In the genomic region with DNA sequence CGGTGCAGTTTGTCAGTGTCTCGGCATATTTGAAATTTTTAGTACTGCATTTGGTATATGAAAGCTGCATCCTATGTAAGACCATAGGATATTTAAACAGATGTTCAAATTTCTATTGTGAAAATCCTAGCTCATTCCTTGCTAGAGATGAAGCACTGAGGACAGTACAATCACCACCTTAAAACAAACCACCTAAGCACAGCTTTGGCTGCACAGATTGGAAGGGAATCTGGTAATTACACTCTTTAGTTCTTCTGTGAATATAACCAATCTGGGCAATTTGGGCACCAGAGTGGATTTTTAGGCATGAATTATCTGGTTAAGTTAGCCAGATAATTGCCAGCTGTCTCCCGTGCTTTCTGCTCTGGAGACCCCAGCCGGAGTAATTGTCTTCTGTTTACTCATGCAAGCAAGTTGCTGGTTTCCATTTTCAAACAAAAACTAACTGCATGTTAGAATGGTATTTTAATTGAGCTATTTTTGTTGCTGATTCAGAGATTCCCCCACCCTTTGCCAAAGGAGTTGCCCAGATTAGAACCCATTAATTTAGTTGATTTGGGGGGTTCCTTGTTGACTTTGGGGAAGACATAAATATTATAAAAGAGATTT, we compare ENCODE assay signal across 24 cellular contexts. TPM values are rescaled to one million over a fixed set of nuclear protein-coding genes. Genes with fewer than 3 reads are reported as not detected.
DNase-seq lines count a peak whose midpoint lies in the region; ATAC-seq, FAIRE-seq and TF ChIP-seq lines count a peak whose summit lies in the region.
"Had no signal": no experiment of that assay in that cellular context is flagged by ENCODE, and none has a peak within 500 bp of the region (broad histone marks: within the 10 kb centered on the region; RNA-seq: fewer than 3 reads in every experiment).

No MANE protein-coding gene starts in this region.

- no peaks in the 10 kb centered on the region; the same call in 1 of the 2 replicates for H4K20me1 ChIP-seq in GM12878 (ENCODE audit: control insufficient read depth, insufficient read depth)

- no peak overlapping the region for H3K4me3 Mint-ChIP-seq in activated CD4-positive, alpha-beta T cell treated with anti-CD3 and anti-CD28 coated beads, Interleukin-2, amount 10 ng/mL, durations not matched to agents 24 days and 14 days
- H3K4me3 Mint-ChIP-seq in activated CD4-positive, alpha-beta T cell treated with anti-CD3 and anti-CD28 coated beads for 36 hours, result no peak overlapping the region
- H3K4me3 Mint-ChIP-seq: activated CD8-positive, alpha-beta T cell treated with anti-CD3 and anti-CD28 coated beads, Interleukin-2, amount 10 ng/mL, durations not matched to agents 7 days and 5 days; activated naive CD8-positive, alpha-beta T cell treated with anti-CD3 and anti-CD28 coated beads, Interleukin-2, amount 10 ng/mL, durations not matched to agents 7 days and 5 days; T-helper 17 cell had no signal

- SMC1A ChIA-PET in GM12878 (lab: Charles Lee; ENCODE audit: uncharacterized antibody, unreplicated experiment), result interaction anchor here (0.6 to 3.2 kb wide), 7 partner anchors 10 to 84 kb away, joined by 3 to 12 read pairs (median 3); a partner anchor contains a TSS

- no peaks in the 10 kb centered on the region for H3K9me3 Mint-ChIP-seq in activated CD4-positive, alpha-beta T cell treated with anti-CD3 and anti-CD28 coated beads, Interleukin-2, amount 10 ng/mL, durations not matched to agents 24 days and 14 days
- no peaks in the 10 kb centered on the region for H3K9me3 Mint-ChIP-seq in activated CD4-positive, alpha-beta T cell treated with anti-CD3 and anti-CD28 coated beads for 36 hours (ENCODE audit: low read depth)

- no peak for TF ChIP-seq EP300 in GM12878 (IDR thresholded peaks at IDR 0.05; ENCODE audit: borderline replicate concordance in 1 of 2, control insufficient read depth in 1 of 2, low read depth in 2 of 2, low read length in 2 of 2)

- H3K9ac ChIP-seq in GM12878 (ENCODE audit: control insufficient read depth, insufficient read depth, low read length), result no peak overlapping the region
- H3K9ac ChIP-seq: KMS-11 had no signal

- WGBS in GM12878 (ENCODE audit: insufficient coverage, insufficient replicate concordance, low lambda C conversion rate, missing lambda C conversion rate), result 58% methylated on average over 4 of the region's 4 CpGs

- no peak for TF ChIP-seq POLR2A in GM12878 (IDR thresholded peaks at IDR 0.05; ENCODE audit: low read depth, low read length)

- peaks cover 6% of the 10 kb centered on the region for H3K4me1 Mint-ChIP-seq in activated CD4-positive, alpha-beta T cell treated with anti-CD3 and anti-CD28 coated beads, Interleukin-2, amount 10 ng/mL, durations not matched to agents 24 days and 14 days
- peaks cover 6% of the 10 kb centered on the region for H3K4me1 Mint-ChIP-seq in activated CD4-positive, alpha-beta T cell treated with anti-CD3 and anti-CD28 coated beads for 36 hours

- peaks cover 51% of the 10 kb centered on the region for H3K36me3 Mint-ChIP-seq in activated CD4-positive, alpha-beta T cell treated with anti-CD3 and anti-CD28 coated beads, Interleukin-2, amount 10 ng/mL, durations not matched to agents 24 days and 14 days (ENCODE audit: low read depth)
- H3K36me3 Mint-ChIP-seq in activated CD4-positive, alpha-beta T cell treated with anti-CD3 and anti-CD28 coated beads for 36 hours (ENCODE audit: low read depth), result peaks cover 60% of the 10 kb centered on the region

- H3K27me3 ChIP-seq in A673 (replicated peaks; ENCODE audit: insufficient read depth, low read depth, low read length, poor library complexity), result no peaks in the 10 kb centered on the region
- H3K27me3 ChIP-seq in GM12878 (replicated peaks in 1 of 2; ENCODE audit: control insufficient read depth in 2 of 2, insufficient read depth in 2 of 2, low read length in 1 of 2), result no peaks in the 10 kb centered on the region
- H3K27me3 ChIP-seq: breast epithelium, dorsolateral prefrontal cortex, upper lobe of left lung had no signal

- POLR2A ChIA-PET in A673 (lab: Charles Lee; ENCODE audit: low non-redundant PET) (no interaction called here), HEK293 (lab: Yijun Ruan, JAX) (interaction anchor here (1.4 kb wide), 1 partner anchor 33 kb away, joined by 8 read pairs; no protein-coding TSS in a partner anchor), GM12878 (lab: Charles Lee) (interaction anchor here (1.5 kb wide), 1 partner anchor 29 kb away, joined by 6 read pairs; no protein-coding TSS in a partner anchor)
- POLR2A ChIA-PET in activated CD4-positive, alpha-beta T cell treated with anti-CD3 and anti-CD28 coated beads for 36 hours (lab: Charles Lee), result no interaction called here

- TF ChIP-seq CTCF in A673 (conservative IDR thresholded peaks at IDR 0.05; ENCODE audit: low read depth, low read length), result no peak
- TF ChIP-seq CTCF in HEK293 (tag by site-specific recombination; IDR thresholded peaks at IDR 0.05), result no peak
- no peak for TF ChIP-seq CTCF in GM12878 (IDR thresholded peaks at IDR 0.05 in 2 of 3, conservative IDR thresholded peaks at IDR 0.05 in 1 of 3; ENCODE audit: control insufficient read depth in 2 of 3, extremely low read depth in 1 of 3, insufficient read depth in 1 of 3, low read depth in 3 of 3, low read length in 3 of 3)

- no peak overlapping the region for H2AFZ ChIP-seq in GM12878 (ENCODE audit: control insufficient read depth, low read depth, low read length)

- in situ Hi-C loops in GM12878 (cut with MboI), result no loop called here

- H3K9me3 ChIP-seq in A673 (ENCODE audit: low read depth, low read length, poor library complexity, severe bottlenecking), result no peaks in the 10 kb centered on the region
- H3K9me3 ChIP-seq in HEK293 (ENCODE audit: control insufficient read depth, insufficient read depth, low read depth, low read length), result no peaks in the 10 kb centered on the region
- no peaks in the 10 kb centered on the region; the same call in 2 of the 3 replicates for H3K9me3 ChIP-seq in GM12878 (replicated peaks; ENCODE audit: control insufficient read depth, insufficient read depth, low read length)
- H3K9me3 ChIP-seq: breast epithelium, upper lobe of left lung had no signal

- no peak for FAIRE-seq in GM12878 (lab: Jason Lieb, UNC)
- FAIRE-seq: GM18507, H54 had no signal

- ATAC-seq in GM12878, result no peak
- ATAC-seq in GM21423 (IDR thresholded peaks at IDR 0.05; ENCODE audit: unreplicated experiment), result no peak
- ATAC-seq in activated CD4-positive, alpha-beta T cell treated with anti-CD3 and anti-CD28 coated beads for 36 hours, result no peak
- ATAC-seq: activated CD8-positive, alpha-beta T cell treated with anti-CD3 and anti-CD28 coated beads, Interleukin-2, amount 10 ng/mL, durations not matched to agents 7 days and 5 days; sciatic nerve; T-helper 17 cell had no signal

- intact Hi-C loops in A673 (cut with micrococcal nuclease; ENCODE audit: unreplicated experiment) (no loop called here), GM12878 (cut with micrococcal nuclease; ENCODE audit: unreplicated experiment) (no loop called here)
- intact Hi-C loops in activated CD4-positive, alpha-beta T cell treated with anti-CD3 and anti-CD28 coated beads, Interleukin-2, amount 10 ng/mL, durations not matched to agents 24 days and 14 days (cut with micrococcal nuclease), result no loop called here
- intact Hi-C loops in activated CD4-positive, alpha-beta T cell treated with anti-CD3 and anti-CD28 coated beads for 36 hours (cut with DNase I, micrococcal nuclease), result no loop called here

- peaks cover 8% of the 10 kb centered on the region for H3K4me1 ChIP-seq in A673 (ENCODE audit: insufficient read depth, low read length, poor library complexity, severe bottlenecking)
- peaks cover 3% of the 10 kb centered on the region for H3K4me1 ChIP-seq in HEK293 (ENCODE audit: control insufficient read depth, insufficient read depth, low read length)
- H3K4me1 ChIP-seq in GM12878 (ENCODE audit: control insufficient read depth, insufficient read depth, low read length), result no peaks in the 10 kb centered on the region; the same call in 1 of the 2 replicates
- H3K4me1 ChIP-seq: breast epithelium, upper lobe of left lung had no signal

- no peaks in the 10 kb centered on the region for H3K27me3 Mint-ChIP-seq in activated CD4-positive, alpha-beta T cell treated with anti-CD3 and anti-CD28 coated beads, Interleukin-2, amount 10 ng/mL, durations not matched to agents 24 days and 14 days
- H3K27me3 Mint-ChIP-seq in activated CD4-positive, alpha-beta T cell treated with anti-CD3 and anti-CD28 coated beads for 36 hours, result no peaks in the 10 kb centered on the region
- H3K27me3 Mint-ChIP-seq: activated naive CD8-positive, alpha-beta T cell treated with anti-CD3 and anti-CD28 coated beads, Interleukin-2, amount 10 ng/mL, durations not matched to agents 7 days and 5 days; T-helper 17 cell had no signal

- H3K36me3 ChIP-seq in A673 (ENCODE audit: insufficient read depth, low read length, poor library complexity, severe bottlenecking) (peaks cover 13% of the 10 kb centered on the region), HEK293 (ENCODE audit: control insufficient read depth in 2 of 2, insufficient read depth in 1 of 2, low read length in 2 of 2) (peaks cover 15 to 25% of the 10 kb centered on the region in 2 experiments), GM12878 (ENCODE audit: control insufficient read depth in 2 of 2, insufficient read depth in 2 of 2, low read length in 1 of 2) (peaks cover 1 to 5% of the 10 kb centered on the region in 2 experiments)
- H3K36me3 ChIP-seq: breast epithelium, upper lobe of left lung had no signal

- H3K27ac Mint-ChIP-seq in activated CD4-positive, alpha-beta T cell treated with anti-CD3 and anti-CD28 coated beads, Interleukin-2, amount 10 ng/mL, durations not matched to agents 24 days and 14 days, result no peak overlapping the region
- no peak overlapping the region for H3K27ac Mint-ChIP-seq in activated CD4-positive, alpha-beta T cell treated with anti-CD3 and anti-CD28 coated beads for 36 hours
- H3K27ac Mint-ChIP-seq: activated CD8-positive, alpha-beta T cell treated with anti-CD3 and anti-CD28 coated beads, Interleukin-2, amount 10 ng/mL, durations not matched to agents 7 days and 5 days; activated naive CD8-positive, alpha-beta T cell treated with anti-CD3 and anti-CD28 coated beads, Interleukin-2, amount 10 ng/mL, durations not matched to agents 7 days and 5 days; T-helper 17 cell had no signal

- BruUV-seq in A673 (replicated peaks; lab: Mats Ljungman, UMichigan) (no TSS peak), GM12878 (replicated peaks; lab: Mats Ljungman, UMichigan) (TSS peak; percentile 5)

- no peak for TF ChIP-seq RAD21 in GM12878 (IDR thresholded peaks at IDR 0.05; ENCODE audit: insufficient read depth, low read depth, low read length)

- CTCF ChIA-PET in A673 (lab: Charles Lee) (no interaction called here), HEK293 (lab: Yijun Ruan, JAX) (no interaction called here), GM12878 (lab: Yijun Ruan, JAX) (interaction anchor here (1.2 to 3.0 kb wide), 3 partner anchors 34 to 348 kb away, joined by 3 to 14 read pairs (median 4); no protein-coding TSS in a partner anchor)
- CTCF ChIA-PET in activated CD4-positive, alpha-beta T cell treated with anti-CD3 and anti-CD28 coated beads for 36 hours (lab: Charles Lee), result interaction anchor here (1.5 kb wide), 1 partner anchor 34 kb away, joined by 3 read pairs; no protein-coding TSS in a partner anchor

- H3K27ac ChIP-seq in A673 (ENCODE audit: low read depth, low read length, poor library complexity, severe bottlenecking), result no peak overlapping the region
- H3K27ac ChIP-seq in HEK293 (ENCODE audit: extremely low read depth, low read depth, low read length), result no peak overlapping the region
- H3K27ac ChIP-seq in GM12878 (ENCODE audit: control insufficient read depth, insufficient read depth), result no peak overlapping the region
- H3K27ac ChIP-seq: breast epithelium, dorsolateral prefrontal cortex, HL-60, KMS-11, upper lobe of left lung had no signal

- H3K4me2 ChIP-seq in GM12878 (ENCODE audit: control insufficient read depth, insufficient read depth), result peak overlapping the region; percentile 28; the same call in 1 of the 2 replicates
- H3K4me2 ChIP-seq: KMS-11 had no signal

- H3K79me2 ChIP-seq in GM12878 (ENCODE audit: control insufficient read depth, insufficient read depth, low read length), result peaks cover 41% of the 10 kb centered on the region

- peak; percentile 7 for DNase-seq in A673 (ENCODE audit: low spot score)
- DNase-seq in NCI-H2227 (lab: John Stamatoyannopoulos, UW; ENCODE audit: unreplicated experiment), result peak; percentile 36
- no peak for DNase-seq in GM12878 (ENCODE audit: low read depth, low spot score)
- DNase-seq in activated CD8-positive, alpha-beta memory T cell treated with anti-CD3 and anti-CD28 coated beads, Interleukin-2, amount 50 U/mL, for 4 hours, result no peak
- no peak for DNase-seq in activated CD4-positive, alpha-beta T cell treated with anti-CD3 and anti-CD28 coated beads, Interleukin-2, amount 10 ng/mL, durations not matched to agents 24 days and 14 days
- DNase-seq in activated CD4-positive, alpha-beta T cell treated with anti-CD3 and anti-CD28 coated beads for 36 hours, result no peak
- DNase-seq: activated CD8-positive, alpha-beta T cell treated with anti-CD3 and anti-CD28 coated beads, Interleukin-2, amount 10 ng/mL, durations not matched to agents 7 days and 5 days; activated naive CD8-positive, alpha-beta T cell treated with anti-CD3 and anti-CD28 coated beads, Interleukin-2, amount 10 ng/mL, durations not matched to agents 7 days and 5 days; DMS79 treated with DMSO at 0.1 percent for 48 hours; dorsolateral prefrontal cortex; erythroblast; NCI-H524 treated with DMSO at 0.1 percent for 48 hours; SIG-M5; stimulated activated naive CD4-positive, alpha-beta T cell treated with Interleukin-2 at 50 U/mL for 16 hours; T-helper 17 cell; upper lobe of left lung had no signal

- RAD21 ChIA-PET in GM12878 (lab: Charles Lee; ENCODE audit: unreplicated experiment), result interaction anchor here (0.9 to 1.5 kb wide), 3 partner anchors 25 to 34 kb away, joined by 3 to 7 read pairs (median 5); no protein-coding TSS in a partner anchor

- H3K4me3 ChIP-seq in A673 (ENCODE audit: low read depth, low read length, poor library complexity, severe bottlenecking) (no peak overlapping the region), HEK293 (ENCODE audit: low read depth, low read length) (no peak overlapping the region), GM12878 (no peak overlapping the region)
- H3K4me3 ChIP-seq: breast epithelium, dorsolateral prefrontal cortex, upper lobe of left lung had no signal

RNA-seq across cellular contexts. Expression of a gene that starts 36.9 kb away (rescaled TPM):
- total RNA-seq in A673 (2021) (41.3 and 42.4 TPM in 2 replicates), GM12878 (2014; rRNA removed) (5.1 and 5.9 TPM in 2 replicates), GM12878 (2014; rRNA removed; fragmentation: Illumina TruSeq; extraction: Trizol) (9.7 and 10.6 TPM in 2 replicates), GM12878 (2021) (15.8 and 16.8 TPM in 2 replicates)
- 10.0 and 11.7 TPM in 2 replicates for total RNA-seq in GM12878 (2013; cell fraction: nucleolus; rRNA removed)
- 4.3 TPM for polyA plus RNA-seq in GM12878 (2011; ENCODE audit: low read depth)
- polyA plus RNA-seq in GM12878 (2011; rRNA removed) (15.0 and 15.7 TPM in 2 replicates), GM12878 (2014; fragmentation: Illumina TruSeq; extraction: Trizol) (16.3 and 19.8 TPM in 2 replicates), GM12878 (2014; fragmentation: Nextera tagmentation; extraction: Ambion mirVana) (1 to 10 TPM; 5.3 to 6.6 TPM), GM12878 (2014; rRNA removed) (10.4 and 10.6 TPM in 2 replicates), GM12878 (2016; fragmentation: Nextera tagmentation; extraction: Ambion mirVana) (10 to 100 TPM; 10.7 to 12.0 TPM)
- 7.8 and 8.9 TPM in 2 replicates for polyA plus RNA-seq in GM12878 (2011; cell fraction: cytosol; rRNA removed)
- polyA plus RNA-seq in GM12878 (2011; cell fraction: nucleus; rRNA removed), result 18.4 and 23.8 TPM in 2 replicates
- polyA plus RNA-seq in GM12878 (2012), result 5.5 and 5.7 TPM in 2 replicates
- polyA minus RNA-seq in GM12878 (2011; rRNA and poly(A)+ RNA removed), result 10.2 and 10.7 TPM in 2 replicates
- 4.5 and 6.0 TPM in 2 replicates for polyA minus RNA-seq in GM12878 (2011; cell fraction: cytosol; rRNA and poly(A)+ RNA removed)
- polyA minus RNA-seq in GM12878 (2011; cell fraction: nucleus; rRNA and poly(A)+ RNA removed), result 5.1 and 8.8 TPM in 2 replicates
- total RNA-seq in activated CD4-positive, alpha-beta T cell treated with anti-CD3 and anti-CD28 coated beads, Interleukin-2, amount 10 ng/mL, durations not matched to agents 24 days and 14 days, result 27.1 and 28.0 TPM in 2 replicates
- 10 to 100 TPM; 17.3 to 17.5 TPM for total RNA-seq in activated CD4-positive, alpha-beta T cell treated with anti-CD3 and anti-CD28 coated beads for 36 hours

Comparison
In these comparisons a context has a peak if more than half of its experiments do, and no peak if none do; other contexts are left out.
1. DNase-seq: peak in A673 (single experiment) and NCI-H2227 (single experiment); none in GM12878 (single experiment), activated CD8-positive, alpha-beta memory T cell treated with anti-CD3 and anti-CD28 coated beads, Interleukin-2, amount 50 U/mL, for 4 hours (single experiment), activated CD4-positive, alpha-beta T cell treated with anti-CD3 and anti-CD28 coated beads, Interleukin-2, amount 10 ng/mL, durations not matched to agents 24 days and 14 days (single experiment) and activated CD4-positive, alpha-beta T cell treated with anti-CD3 and anti-CD28 coated beads for 36 hours (single experiment).
2. CTCF ChIA-PET loops: an anchor here in GM12878 (1.2 to 3.0 kb wide) and activated CD4-positive, alpha-beta T cell treated with anti-CD3 and anti-CD28 coated beads for 36 hours (1.5 kb wide); none called in A673 and HEK293.
3. POLR2A ChIA-PET loops: an anchor here in HEK293 (1.4 kb wide) and GM12878 (1.5 kb wide); none called in A673 and activated CD4-positive, alpha-beta T cell treated with anti-CD3 and anti-CD28 coated beads for 36 hours.